In genomic region chr1:172960019-172960418, GRCh38 we compare ENCODE assay signal across 1 cellular context.
TF ChIP-seq lines count a peak whose summit lies in the region.

No MANE protein-coding gene starts in this region.

TF ChIP-seq in IMR-90, 13 proteins besides CTCF, POLR2A, EP300 and RAD21:
- no peak for TF ChIP-seq RFX5 (IDR thresholded peaks at IDR 0.05; ENCODE audit: low read depth, low read length)
- TF ChIP-seq NFE2L2 (IDR thresholded peaks at IDR 0.05; ENCODE audit: low read depth, low read length), result no peak
- no peak for TF ChIP-seq RCOR1 (IDR thresholded peaks at IDR 0.05; ENCODE audit: insufficient replicate concordance, low read length)
- no peak for TF ChIP-seq MAFK (IDR thresholded peaks at IDR 0.05; ENCODE audit: low read depth, low read length)
- TF ChIP-seq MXI1 (IDR thresholded peaks at IDR 0.05; ENCODE audit: borderline replicate concordance, low read depth, low read length), result no peak
- no peak for TF ChIP-seq CEBPB (IDR thresholded peaks at IDR 0.05; ENCODE audit: low read depth, low read length)
- TF ChIP-seq FOS (IDR thresholded peaks at IDR 0.05; ENCODE audit: low read depth, low read length), result no peak
- no peak for TF ChIP-seq USF2 (IDR thresholded peaks at IDR 0.05; ENCODE audit: low read depth, low read length)
- no peak for TF ChIP-seq MAZ (IDR thresholded peaks at IDR 0.05; ENCODE audit: borderline replicate concordance, low read depth, low read length)
- TF ChIP-seq CHD1 (IDR thresholded peaks at IDR 0.05; ENCODE audit: low read depth, low read length), result no peak
- TF ChIP-seq, protein P1, sequence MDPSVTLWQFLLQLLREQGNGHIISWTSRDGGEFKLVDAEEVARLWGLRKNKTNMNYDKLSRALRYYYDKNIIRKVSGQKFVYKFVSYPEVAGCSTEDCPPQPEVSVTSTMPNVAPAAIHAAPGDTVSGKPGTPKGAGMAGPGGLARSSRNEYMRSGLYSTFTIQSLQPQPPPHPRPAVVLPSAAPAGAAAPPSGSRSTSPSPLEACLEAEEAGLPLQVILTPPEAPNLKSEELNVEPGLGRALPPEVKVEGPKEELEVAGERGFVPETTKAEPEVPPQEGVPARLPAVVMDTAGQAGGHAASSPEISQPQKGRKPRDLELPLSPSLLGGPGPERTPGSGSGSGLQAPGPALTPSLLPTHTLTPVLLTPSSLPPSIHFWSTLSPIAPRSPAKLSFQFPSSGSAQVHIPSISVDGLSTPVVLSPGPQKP (IDR thresholded peaks at IDR 0.05; ENCODE audit: borderline replicate concordance, low read depth, low read length), result no peak
- TF ChIP-seq SMC3 (IDR thresholded peaks at IDR 0.05; ENCODE audit: low read depth, low read length), result no peak
- no peak for TF ChIP-seq BHLHE40 (IDR thresholded peaks at IDR 0.05; ENCODE audit: low read depth, low read length)
